1 cellular context compared by ENCODE assay signal in genomic region chr17:81814748-81815645, GRCh38.
TF ChIP-seq lines count a peak whose summit lies in the region.

No MANE protein-coding gene starts in this region.

TF ChIP-seq in HepG2, 621 proteins besides CTCF, POLR2A, EP300 and RAD21 (continued from another document and continues in another):
- TF ChIP-seq NCOA2 (CRISPR knock-in tag; IDR thresholded peaks at IDR 0.05): peak; percentile 56
- TF ChIP-seq FOXO1 (CRISPR knock-in tag; IDR thresholded peaks at IDR 0.05): 0 out of 2 replicates have a peak, but pooled peaks have one; percentile 12
- TF ChIP-seq HMGXB4 (CRISPR knock-in tag; IDR thresholded peaks at IDR 0.05; ENCODE audit: borderline replicate concordance in 1 of 2, low read depth in 1 of 2): peak; percentile 15 to 38; a peak in 1 of 4 replicates
- no peak for TF ChIP-seq ZNF367 (CRISPR knock-in tag; IDR thresholded peaks at IDR 0.05; ENCODE audit: borderline replicate concordance)
- peak; percentile 51; the same call in 1 of the 2 replicates for TF ChIP-seq KAT8 (CRISPR knock-in tag; IDR thresholded peaks at IDR 0.05)
- TF ChIP-seq THAP11 (CRISPR knock-in tag; IDR thresholded peaks at IDR 0.05): peak; percentile 65
- 0 out of 2 replicates have a peak, but pooled peaks have one; percentile 6 for TF ChIP-seq ZNF644 (CRISPR knock-in tag; IDR thresholded peaks at IDR 0.05; ENCODE audit: low read depth)
- TF ChIP-seq ZNF350 (CRISPR knock-in tag; IDR thresholded peaks at IDR 0.05; ENCODE audit: borderline replicate concordance, low read depth): peak; percentile 61; the same call in 1 of the 2 replicates
- no peak for TF ChIP-seq PLRG1 (conservative IDR thresholded peaks at IDR 0.05)
- no peak for TF ChIP-seq ZNF713 (CRISPR knock-in tag; IDR thresholded peaks at IDR 0.05)
- peak; percentile 71 for TF ChIP-seq GATAD2A (CRISPR knock-in tag; IDR thresholded peaks at IDR 0.05)
- TF ChIP-seq KDM5B (CRISPR knock-in tag; IDR thresholded peaks at IDR 0.05; ENCODE audit: borderline replicate concordance): peak; percentile 47; the same call in 1 of the 2 replicates
- no peak for TF ChIP-seq GABPA (IDR thresholded peaks at IDR 0.05; ENCODE audit: low read depth, low read length)
- peak; percentile 16; the same call in 1 of the 2 replicates for TF ChIP-seq GABPA (CRISPR knock-in tag; IDR thresholded peaks at IDR 0.05; ENCODE audit: low read depth)
- peak; percentile 48; the same call in 1 of the 2 replicates for TF ChIP-seq MXD4 (CRISPR knock-in tag; IDR thresholded peaks at IDR 0.05)
- no peak for TF ChIP-seq SOX13 (IDR thresholded peaks at IDR 0.05)
- TF ChIP-seq SOX13 (CRISPR knock-in tag; conservative IDR thresholded peaks at IDR 0.05 in 1 of 2, IDR thresholded peaks at IDR 0.05 in 1 of 2): peak in 1 of 2 experiments; percentile 59; a peak in 2 of 4 replicates
- TF ChIP-seq FOXA3 (CRISPR knock-in tag; IDR thresholded peaks at IDR 0.05): peak; percentile 77
- TF ChIP-seq ZNF414 (CRISPR knock-in tag; IDR thresholded peaks at IDR 0.05): peak; percentile 87; the same call in 1 of the 2 replicates
- TF ChIP-seq TFDP2 (CRISPR knock-in tag; IDR thresholded peaks at IDR 0.05): peak; percentile 15; the same call in 1 of the 2 replicates
- TF ChIP-seq HOXA5 (CRISPR knock-in tag; IDR thresholded peaks at IDR 0.05): peak; percentile 59; the same call in 1 of the 2 replicates
- no peak for TF ChIP-seq TOE1 (CRISPR knock-in tag; IDR thresholded peaks at IDR 0.05)
- TF ChIP-seq GFI1 (CRISPR knock-in tag; IDR thresholded peaks at IDR 0.05; ENCODE audit: borderline replicate concordance): peak; percentile 64; the same call in 1 of the 2 replicates
- TF ChIP-seq ZNF136 (CRISPR knock-in tag; IDR thresholded peaks at IDR 0.05; ENCODE audit: low read depth): no peak
- no peak for TF ChIP-seq ZBTB21 (CRISPR knock-in tag; IDR thresholded peaks at IDR 0.05)
- TF ChIP-seq FOXP4 (CRISPR knock-in tag; IDR thresholded peaks at IDR 0.05): peak; percentile 20; the same call in 1 of the 2 replicates
- 0 out of 2 replicates have a peak, but pooled peaks have one; percentile 25 for TF ChIP-seq ZNF646 (CRISPR knock-in tag; IDR thresholded peaks at IDR 0.05)
- TF ChIP-seq EED (CRISPR knock-in tag; IDR thresholded peaks at IDR 0.05): 0 out of 2 replicates have a peak, but pooled peaks have one; percentile 35
- TF ChIP-seq NR2C2 (CRISPR knock-in tag; IDR thresholded peaks at IDR 0.05; ENCODE audit: borderline replicate concordance): peak; percentile 36; the same call in 1 of the 2 replicates
- TF ChIP-seq LCORL (IDR thresholded peaks at IDR 0.05): no peak
- peak; percentile 94 for TF ChIP-seq LCORL (CRISPR knock-in tag; IDR thresholded peaks at IDR 0.05)
- TF ChIP-seq PCBP1 (IDR thresholded peaks at IDR 0.05; ENCODE audit: borderline replicate concordance, low read depth, low read length): 0 out of 2 replicates have a peak, but pooled peaks have one; percentile 25
- TF ChIP-seq ZNF746 (CRISPR knock-in tag; IDR thresholded peaks at IDR 0.05): peak; percentile 58; the same call in 1 of the 2 replicates
- peak; percentile 68 for TF ChIP-seq MAX (IDR thresholded peaks at IDR 0.05)
- no peak for TF ChIP-seq ZNF619 (CRISPR knock-in tag; IDR thresholded peaks at IDR 0.05)
- peak; percentile 44; the same call in 1 of the 2 replicates for TF ChIP-seq ZNF891 (CRISPR knock-in tag; IDR thresholded peaks at IDR 0.05)
- TF ChIP-seq ZNF607 (CRISPR knock-in tag; IDR thresholded peaks at IDR 0.05; ENCODE audit: borderline replicate concordance): peak; percentile 65; the same call in 1 of the 2 replicates
- peak; percentile 69; the same call in 1 of the 2 replicates for TF ChIP-seq ZNF790 (CRISPR knock-in tag; IDR thresholded peaks at IDR 0.05; ENCODE audit: borderline replicate concordance)
- peak; percentile 66 for TF ChIP-seq NFYC (CRISPR knock-in tag; IDR thresholded peaks at IDR 0.05)
- TF ChIP-seq RNF2 (conservative IDR thresholded peaks at IDR 0.05; ENCODE audit: low read depth): peak; percentile 79; the same call in 1 of the 2 replicates
- no peak for TF ChIP-seq TOPORS (CRISPR knock-in tag; IDR thresholded peaks at IDR 0.05)
- 0 out of 2 replicates have a peak, but pooled peaks have one; percentile 31 for TF ChIP-seq CEBPG (CRISPR knock-in tag; IDR thresholded peaks at IDR 0.05)
- no peak for TF ChIP-seq ZNF276 (CRISPR knock-in tag; IDR thresholded peaks at IDR 0.05; ENCODE audit: low read depth)
- peak; percentile 31; the same call in 1 of the 2 replicates for TF ChIP-seq ZBED4 (CRISPR knock-in tag; IDR thresholded peaks at IDR 0.05; ENCODE audit: borderline replicate concordance)
